ENCODE assay signal across 1 cellular context in the genomic region with DNA sequence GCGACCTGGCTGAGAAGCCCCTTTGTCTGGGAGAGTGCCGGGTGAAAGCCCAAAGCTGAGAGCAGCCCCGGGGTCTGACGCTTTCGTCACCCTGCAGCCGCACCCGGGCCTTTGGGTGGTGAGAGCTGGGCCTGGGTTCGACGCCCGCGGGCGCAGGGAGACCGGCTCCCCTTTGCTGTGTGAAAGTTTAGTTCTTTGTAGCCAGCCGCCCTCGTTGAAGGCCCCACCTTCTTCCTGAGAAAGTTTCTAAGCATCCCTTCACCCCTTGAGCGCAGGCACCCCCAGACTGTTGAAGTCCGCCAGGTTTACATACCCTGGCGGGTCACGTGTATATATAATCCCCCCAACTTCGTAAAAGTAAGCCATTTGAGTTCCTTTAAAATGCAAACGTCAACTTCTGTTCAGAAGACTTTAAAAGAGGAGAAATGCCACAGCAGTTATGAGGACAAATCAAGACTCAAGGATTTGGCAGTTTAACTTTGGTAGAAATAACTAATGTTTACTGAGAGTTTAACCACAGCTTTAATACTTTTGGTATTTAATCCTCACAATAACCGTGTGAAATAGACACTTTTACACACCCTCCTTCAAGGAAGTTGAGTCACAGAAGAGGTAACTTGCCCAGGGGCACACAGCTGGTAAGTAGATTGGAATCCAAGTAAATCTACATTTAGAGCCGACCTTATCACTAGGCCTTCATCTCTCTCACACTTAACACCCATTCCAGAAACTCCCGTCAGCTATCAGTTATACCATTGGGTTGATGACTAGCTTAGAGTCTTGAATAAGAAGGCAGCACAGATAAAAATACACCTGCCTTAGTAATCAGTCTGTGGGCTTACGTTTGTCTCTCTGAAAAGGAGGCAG.
TF ChIP-seq lines count a peak whose summit lies in the region.

No MANE protein-coding gene starts in this region.

TF ChIP-seq in IMR-90, 13 proteins besides CTCF, POLR2A, EP300 and RAD21:
- TF ChIP-seq, protein P1, sequence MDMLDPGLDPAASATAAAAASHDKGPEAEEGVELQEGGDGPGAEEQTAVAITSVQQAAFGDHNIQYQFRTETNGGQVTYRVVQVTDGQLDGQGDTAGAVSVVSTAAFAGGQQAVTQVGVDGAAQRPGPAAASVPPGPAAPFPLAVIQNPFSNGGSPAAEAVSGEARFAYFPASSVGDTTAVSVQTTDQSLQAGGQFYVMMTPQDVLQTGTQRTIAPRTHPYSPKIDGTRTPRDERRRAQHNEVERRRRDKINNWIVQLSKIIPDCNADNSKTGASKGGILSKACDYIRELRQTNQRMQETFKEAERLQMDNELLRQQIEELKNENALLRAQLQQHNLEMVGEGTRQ (IDR thresholded peaks at IDR 0.05; ENCODE audit: low read depth, low read length), result no peak
- TF ChIP-seq CHD1 (IDR thresholded peaks at IDR 0.05; ENCODE audit: low read depth, low read length) (no peak), NFE2L2 (IDR thresholded peaks at IDR 0.05; ENCODE audit: low read depth, low read length) (no peak), CEBPB (IDR thresholded peaks at IDR 0.05; ENCODE audit: low read depth, low read length) (no peak), BHLHE40 (IDR thresholded peaks at IDR 0.05; ENCODE audit: low read depth, low read length) (no peak), MAFK (IDR thresholded peaks at IDR 0.05; ENCODE audit: low read depth, low read length) (no peak), FOS (IDR thresholded peaks at IDR 0.05; ENCODE audit: low read depth, low read length) (no peak), RFX5 (IDR thresholded peaks at IDR 0.05; ENCODE audit: low read depth, low read length) (no peak), SMC3 (IDR thresholded peaks at IDR 0.05; ENCODE audit: low read depth, low read length) (no peak), RCOR1 (IDR thresholded peaks at IDR 0.05; ENCODE audit: insufficient replicate concordance, low read length) (no peak), MAZ (IDR thresholded peaks at IDR 0.05; ENCODE audit: borderline replicate concordance, low read depth, low read length) (no peak), MXI1 (IDR thresholded peaks at IDR 0.05; ENCODE audit: borderline replicate concordance, low read depth, low read length) (no peak)
- TF ChIP-seq, protein P2, sequence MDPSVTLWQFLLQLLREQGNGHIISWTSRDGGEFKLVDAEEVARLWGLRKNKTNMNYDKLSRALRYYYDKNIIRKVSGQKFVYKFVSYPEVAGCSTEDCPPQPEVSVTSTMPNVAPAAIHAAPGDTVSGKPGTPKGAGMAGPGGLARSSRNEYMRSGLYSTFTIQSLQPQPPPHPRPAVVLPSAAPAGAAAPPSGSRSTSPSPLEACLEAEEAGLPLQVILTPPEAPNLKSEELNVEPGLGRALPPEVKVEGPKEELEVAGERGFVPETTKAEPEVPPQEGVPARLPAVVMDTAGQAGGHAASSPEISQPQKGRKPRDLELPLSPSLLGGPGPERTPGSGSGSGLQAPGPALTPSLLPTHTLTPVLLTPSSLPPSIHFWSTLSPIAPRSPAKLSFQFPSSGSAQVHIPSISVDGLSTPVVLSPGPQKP (IDR thresholded peaks at IDR 0.05; ENCODE audit: borderline replicate concordance, low read depth, low read length), result no peak
